ENCODE assay signal across 1 cellular context in genomic region chr14:39755269-39755878, GRCh38.
TF ChIP-seq lines count a peak whose summit lies in the region.

No MANE protein-coding gene starts in this region.

TF ChIP-seq in GM23338, 12 proteins besides CTCF, POLR2A, EP300 and RAD21 (continued from another document):
- no peak for TF ChIP-seq ZNF462 (CRISPR knock-in tag; IDR thresholded peaks at IDR 0.05)
- no peak for TF ChIP-seq JUNB (IDR thresholded peaks at IDR 0.05; ENCODE audit: unreplicated experiment)
- no peak for TF ChIP-seq EZH2phosphoT487 (IDR thresholded peaks at IDR 0.05; ENCODE audit: unreplicated experiment)
- no peak for TF ChIP-seq ZNF331 (CRISPR knock-in tag; IDR thresholded peaks at IDR 0.05; ENCODE audit: low read depth)
- no peak for TF ChIP-seq POLR2AphosphoS5 (IDR thresholded peaks at IDR 0.05; ENCODE audit: low read depth)
TF ChIP-seq in GM23338: peak in this region for 0.
